ENCODE assay signal across 8 cellular contexts in genomic region chr1:41109316-41110263, GRCh38.
DNase-seq lines count a peak whose midpoint lies in the region; ATAC-seq, FAIRE-seq and TF ChIP-seq lines count a peak whose summit lies in the region.

No MANE protein-coding gene starts in this region.

- DNase-seq in HS-5 (ENCODE audit: low read depth) (peak; percentile 91), WTC11 (ENCODE audit: low spot score) (no peak), right atrium auricular region (ENCODE audit: low spot score) (peak; percentile 77), skeletal muscle cell (ENCODE audit: low read depth) (peak; percentile 76), GM12892 (ENCODE audit: insufficient read length) (no peak), SHP77 (lab: John Stamatoyannopoulos, UW) (no peak)

- H3K9me3 Mint-ChIP-seq in WTC11, result no peaks in the 10 kb centered on the region

- H3K27me3 ChIP-seq in right atrium auricular region, result no peaks in the 10 kb centered on the region

- H3K4me3 Mint-ChIP-seq in WTC11, result no peak overlapping the region

- peaks cover 0 to 31% of the 10 kb centered on the region in 2 donors for H3K4me1 ChIP-seq in right atrium auricular region

- no peaks in the 10 kb centered on the region for H3K27me3 Mint-ChIP-seq in WTC11 (ENCODE audit: low read depth)

- POLR2A ChIA-PET in WTC11 (lab: Charles Lee), result no interaction called here

- peaks cover 11% of the 10 kb centered on the region for H3K4me1 Mint-ChIP-seq in WTC11

- H3K27ac Mint-ChIP-seq in WTC11, result peak overlapping the region; percentile 66; the same call in 1 of the 2 replicates

- no peak for FAIRE-seq in GM12892 (lab: Jason Lieb, UNC)

- TF ChIP-seq CTCF in WTC11 (IDR thresholded peaks at IDR 0.05) (no peak), right atrium auricular region (IDR thresholded peaks at IDR 0.05) (no peak)

- TF ChIP-seq POLR2A in GM12892 (IDR thresholded peaks at IDR 0.05; ENCODE audit: low read depth, low read length), result no peak

- H3K4me3 ChIP-seq in right atrium auricular region (no peak overlapping the region), skeletal muscle cell (ENCODE audit: low read depth, low read length) (no peak overlapping the region)

- ATAC-seq in WTC11 (no peak), GM18861 (IDR thresholded peaks at IDR 0.05; ENCODE audit: unreplicated experiment) (no peak), GM21423 (IDR thresholded peaks at IDR 0.05; ENCODE audit: unreplicated experiment) (no peak)

- CTCF ChIA-PET in WTC11 (lab: Charles Lee), result no interaction called here

- no peaks in the 10 kb centered on the region for H3K9me3 ChIP-seq in right atrium auricular region

- H3K36me3 ChIP-seq in right atrium auricular region, result peaks cover 10% of the 10 kb centered on the region

- peak overlapping the region; percentile 69 to 88 for H3K27ac ChIP-seq in right atrium auricular region

- 0 out of 2 replicates have a peak, but pooled peaks cover 2% of the 10 kb centered on the region for H3K36me3 Mint-ChIP-seq in WTC11

TF ChIP-seq in WTC11, 78 proteins besides CTCF, POLR2A, EP300 and RAD21:
- TF ChIP-seq ATF1 (CRISPR knock-in tag; IDR thresholded peaks at IDR 0.05) (no peak), CDX4 (CRISPR knock-in tag; IDR thresholded peaks at IDR 0.05; ENCODE audit: borderline replicate concordance) (no peak), ERG (CRISPR knock-in tag; IDR thresholded peaks at IDR 0.05) (no peak), ZMAT4 (CRISPR knock-in tag; IDR thresholded peaks at IDR 0.05) (no peak), E2F1 (CRISPR knock-in tag; IDR thresholded peaks at IDR 0.05) (no peak), KAT7 (CRISPR knock-in tag; IDR thresholded peaks at IDR 0.05; ENCODE audit: borderline replicate concordance) (no peak), NR3C1 (CRISPR knock-in tag; conservative IDR thresholded peaks at IDR 0.05; ENCODE audit: low read depth) (no peak), FOXP4 (CRISPR knock-in tag; IDR thresholded peaks at IDR 0.05) (no peak), FOXJ3 (CRISPR knock-in tag; IDR thresholded peaks at IDR 0.05; ENCODE audit: borderline replicate concordance) (no peak), IRF2 (CRISPR knock-in tag; IDR thresholded peaks at IDR 0.05; ENCODE audit: borderline replicate concordance, low read depth) (no peak), ZNF423 (CRISPR knock-in tag; IDR thresholded peaks at IDR 0.05) (no peak), ESRRA (CRISPR knock-in tag; IDR thresholded peaks at IDR 0.05; ENCODE audit: borderline replicate concordance) (no peak), ZNF416 (CRISPR knock-in tag; IDR thresholded peaks at IDR 0.05) (no peak), GABPB1 (CRISPR knock-in tag; IDR thresholded peaks at IDR 0.05) (no peak)

Comparison
In these comparisons a context has a peak if more than half of its experiments do, and no peak if none do; other contexts are left out.
1. DNase-seq: peak in HS-5 (single experiment), right atrium auricular region (single experiment) and skeletal muscle cell (single experiment); none in WTC11 (single experiment), GM12892 (single experiment) and SHP77 (0 of 2).